ENCODE assay signal across 1 cellular context in the genomic region with DNA sequence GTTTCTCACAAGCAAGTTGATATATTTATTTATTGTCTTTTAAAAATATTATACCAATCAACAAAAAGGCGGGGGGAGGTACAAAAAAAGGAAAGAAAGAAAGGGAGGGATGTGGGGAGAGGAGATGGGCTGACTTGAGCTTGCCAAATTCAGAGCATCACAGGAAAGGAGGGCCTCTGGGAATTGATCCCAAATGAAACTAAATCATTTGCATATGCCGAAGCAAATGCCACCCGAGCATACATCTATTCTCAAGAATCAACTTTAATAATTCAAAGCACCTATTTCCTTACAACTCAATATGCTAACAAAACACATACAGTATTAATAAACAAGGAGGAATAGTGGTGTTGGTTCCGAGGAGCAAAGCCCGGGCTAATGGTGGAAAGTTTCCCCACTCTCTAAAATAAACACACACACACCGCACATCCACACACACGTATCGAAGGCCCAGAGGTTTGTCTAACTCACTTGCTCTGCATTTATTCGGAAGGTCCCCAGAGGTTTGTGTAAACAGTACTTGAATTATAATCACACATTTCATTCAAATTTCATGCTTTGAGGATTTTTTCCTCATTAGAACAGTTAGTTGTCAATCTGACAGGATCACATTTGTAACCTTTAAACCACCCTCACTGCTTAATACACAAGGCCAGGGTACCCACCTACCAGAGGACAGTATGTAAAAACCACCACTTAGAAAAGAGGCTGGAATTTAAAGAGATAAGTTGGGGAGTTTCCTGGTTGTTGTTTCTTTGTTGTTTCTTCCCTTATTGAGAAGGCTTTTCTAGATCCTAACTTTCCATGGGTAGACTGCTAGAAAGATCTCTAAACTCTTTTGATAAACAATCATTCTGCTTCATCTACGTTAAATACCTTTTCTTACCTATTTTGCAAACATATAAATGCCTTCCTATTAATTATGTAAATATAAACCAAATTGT.
A peak's percentile ranks its signal among the peaks of the same experiment; 100 is the strongest.
TF ChIP-seq lines count a peak whose summit lies in the region.

No MANE protein-coding gene starts in this region.

TF ChIP-seq in GM12878, 131 proteins besides CTCF, POLR2A, EP300 and RAD21 (continued from another document):
- TF ChIP-seq PML (IDR thresholded peaks at IDR 0.05; ENCODE audit: low read length) (no peak), IKZF2 (IDR thresholded peaks at IDR 0.05) (0 out of 4 replicates have a peak, but pooled peaks of 1 of the 2 experiments have one; percentile 9), RFX5 (IDR thresholded peaks at IDR 0.05; ENCODE audit: low read depth, low read length) (no peak), NBN (IDR thresholded peaks at IDR 0.05) (no peak), ATF7 (IDR thresholded peaks at IDR 0.05; ENCODE audit: low read depth) (no peak), ZBED1 (IDR thresholded peaks at IDR 0.05; ENCODE audit: borderline replicate concordance) (no peak), SMARCA5 (IDR thresholded peaks at IDR 0.05) (no peak), YBX1 (IDR thresholded peaks at IDR 0.05) (no peak), HDAC2 (IDR thresholded peaks at IDR 0.05) (no peak), RBBP5 (conservative IDR thresholded peaks at IDR 0.05) (no peak)
- TF ChIP-seq, protein P1, sequence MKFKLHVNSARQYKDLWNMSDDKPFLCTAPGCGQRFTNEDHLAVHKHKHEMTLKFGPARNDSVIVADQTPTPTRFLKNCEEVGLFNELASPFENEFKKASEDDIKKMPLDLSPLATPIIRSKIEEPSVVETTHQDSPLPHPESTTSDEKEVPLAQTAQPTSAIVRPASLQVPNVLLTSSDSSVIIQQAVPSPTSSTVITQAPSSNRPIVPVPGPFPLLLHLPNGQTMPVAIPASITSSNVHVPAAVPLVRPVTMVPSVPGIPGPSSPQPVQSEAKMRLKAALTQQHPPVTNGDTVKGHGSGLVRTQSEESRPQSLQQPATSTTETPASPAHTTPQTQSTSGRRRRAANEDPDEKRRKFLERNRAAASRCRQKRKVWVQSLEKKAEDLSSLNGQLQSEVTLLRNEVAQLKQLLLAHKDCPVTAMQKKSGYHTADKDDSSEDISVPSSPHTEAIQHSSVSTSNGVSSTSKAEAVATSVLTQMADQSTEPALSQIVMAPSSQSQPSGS (IDR thresholded peaks at IDR 0.05; ENCODE audit: low read length), result no peak
TF ChIP-seq in GM12878: peak in this region for 6.
